Comparison of ENCODE assay signal across 6 cellular contexts in genomic region chr2:218216336-218216673, GRCh38. TPM values are rescaled to one million over a fixed set of nuclear protein-coding genes. Genes with fewer than 3 reads are reported as not detected.
A peak's percentile ranks its signal among the peaks of the same experiment; 100 is the strongest.
DNase-seq lines count a peak whose midpoint lies in the region; ATAC-seq and TF ChIP-seq lines count a peak whose summit lies in the region.

No MANE protein-coding gene starts in this region.

- no peak overlapping the region for H3K9ac ChIP-seq in rectal smooth muscle tissue (ENCODE audit: low read length)

- intact Hi-C loops in dorsolateral prefrontal cortex (cut with DNase I): loop anchor here (2.0 to 5.0 kb wide), 3 partner anchors 54 to 182 kb away; partner anchors contain the start of genes AAMP (in 2 of the 2), CTDSP1 (in 2 of the 2) and PNKD (in 2 of the 2)

- DNase-seq in LNCaP clone FGC (ENCODE audit: low read depth) (no peak), dorsolateral prefrontal cortex (peak in 4 of 10 donors; percentile 8 to 50 (median 23)), inferior parietal cortex (ENCODE audit: extremely low spot score) (no peak)
- DNase-seq in stimulated activated CD4-positive, alpha-beta T cell treated with anti-CD3 and anti-CD28 coated beads, Interleukin-4, amount 100 ng/mL, for 4 hours: no peak

- peaks cover 25% of the 10 kb centered on the region for H3K4me1 ChIP-seq in rectal smooth muscle tissue (ENCODE audit: control insufficient read depth, insufficient read depth, low read length)

- no peak for TF ChIP-seq CTCF in LNCaP clone FGC (IDR thresholded peaks at IDR 0.05; ENCODE audit: control insufficient read depth, extremely low read depth, insufficient read depth)
- no peak for TF ChIP-seq CTCF in dorsolateral prefrontal cortex (IDR thresholded peaks at IDR 0.05 in 54 of 56, conservative IDR thresholded peaks at IDR 0.05 in 2 of 56; ENCODE audit: low read depth in 1 of 56, partially characterized antibody in 56 of 56)

- ATAC-seq in GM21447 (IDR thresholded peaks at IDR 0.05; ENCODE audit: unreplicated experiment): no peak

- no peaks in the 10 kb centered on the region for H3K27me3 ChIP-seq in dorsolateral prefrontal cortex
- H3K27me3 ChIP-seq in rectal smooth muscle tissue (ENCODE audit: control insufficient read depth, insufficient read depth, low read length): no peaks in the 10 kb centered on the region

- H3K4me3 ChIP-seq in LNCaP clone FGC (ENCODE audit: low read depth, low read length) (peak overlapping the region; percentile 91), dorsolateral prefrontal cortex (peak overlapping the region; percentile 49 to 98 (median 89)), rectal smooth muscle tissue (ENCODE audit: low read length) (peak overlapping the region; percentile 76)

- no peaks in the 10 kb centered on the region for H3K36me3 ChIP-seq in rectal smooth muscle tissue (ENCODE audit: control insufficient read depth, insufficient read depth, low read length)

- H3K27ac ChIP-seq in dorsolateral prefrontal cortex (peak overlapping the region; percentile 72 to 98 (median 92)), rectal smooth muscle tissue (ENCODE audit: low read depth, low read length) (peak overlapping the region; percentile 93)

RNA-seq across cellular contexts. Expression of gene ARPC2, which starts 0.7 kb away (rescaled TPM):
- total RNA-seq in dorsolateral prefrontal cortex: 100 to 1,000 TPM in 116 of 120 experiments, 10 to 100 TPM in 4; 85.6 to 183 (median 139) TPM

RNA-seq across cellular contexts. Expression of gene GPBAR1, which starts 44.5 kb away (rescaled TPM):
- 1 to 10 TPM in 2 of 120 experiments, under 1 TPM in 60, not detected in 58; 0.23 to 1.7 (median 0.47) TPM for total RNA-seq in dorsolateral prefrontal cortex

RNA-seq across cellular contexts. Expression of gene CXCR1, which starts 49.5 kb away (rescaled TPM):
- total RNA-seq in dorsolateral prefrontal cortex: 1 to 10 TPM in 24 of 120 experiments, under 1 TPM in 64, not detected in 32; 0.14 to 5.1 (median 0.59) TPM

RNA-seq across cellular contexts. Expression of gene AAMP, which starts 53.6 kb away (rescaled TPM):
- 100 to 1,000 TPM in 2 of 120 experiments, 10 to 100 TPM in 118; 61.1 to 104 (median 82.4) TPM for total RNA-seq in dorsolateral prefrontal cortex

RNA-seq across cellular contexts. Expression of gene PNKD, which starts 54.0 kb away (rescaled TPM):
- 100 to 1,000 TPM in 114 of 120 experiments, 10 to 100 TPM in 6; 74.2 to 179 (median 130) TPM for total RNA-seq in dorsolateral prefrontal cortex
